ENCODE assay signal across 8 cellular contexts in genomic region chr4:147846318-147847135, GRCh38.
DNase-seq lines count a peak whose midpoint lies in the region; ATAC-seq and TF ChIP-seq lines count a peak whose summit lies in the region.

No MANE protein-coding gene starts in this region.

- DNase-seq in GM13976 (ENCODE audit: low spot score) (peak; percentile 53), NCI-H748 treated with DMSO at 0.1 percent for 48 hours (lab: John Stamatoyannopoulos, UW) (no peak), HUDEP-2 (lab: John Stamatoyannopoulos, UW; ENCODE audit: unreplicated experiment in 76 of 76) (no peak), HCEC 1CT (no peak), amygdala (lab: John Stamatoyannopoulos, UW) (no peak)
- DNase-seq in activated gamma-delta T cell treated with anti-CD3 and anti-CD28 coated beads, Interleukin-2, amount 50 U/mL, for 16 hours (ENCODE audit: low read depth): peak; percentile 3

- ATAC-seq in GM19324 (IDR thresholded peaks at IDR 0.05; ENCODE audit: low FRiP score, unreplicated experiment): peak; percentile 61
- peak; percentile 67 for ATAC-seq in HG02973 (IDR thresholded peaks at IDR 0.05; ENCODE audit: unreplicated experiment)

- no peak for TF ChIP-seq CTCF in GM13976 (IDR thresholded peaks at IDR 0.05; ENCODE audit: borderline replicate concordance, control extremely low read depth, extremely low read depth, insufficient read depth, missing control alignments)

- in situ Hi-C loops in GM13976 (cut with MboI; ENCODE audit: low sequenced_read_pairs, unreplicated experiment): no loop called here

Comparison
In these comparisons a context has a peak if more than half of its experiments do, and no peak if none do; other contexts are left out.
1. DNase-seq: peak in GM13976 (single experiment) and activated gamma-delta T cell treated with anti-CD3 and anti-CD28 coated beads, Interleukin-2, amount 50 U/mL, for 16 hours (single experiment); none in NCI-H748 treated with DMSO at 0.1 percent for 48 hours (single experiment), HUDEP-2 (0 of 76), HCEC 1CT (single experiment) and amygdala (0 of 56).